11 cellular contexts compared by ENCODE assay signal in the genomic region with DNA sequence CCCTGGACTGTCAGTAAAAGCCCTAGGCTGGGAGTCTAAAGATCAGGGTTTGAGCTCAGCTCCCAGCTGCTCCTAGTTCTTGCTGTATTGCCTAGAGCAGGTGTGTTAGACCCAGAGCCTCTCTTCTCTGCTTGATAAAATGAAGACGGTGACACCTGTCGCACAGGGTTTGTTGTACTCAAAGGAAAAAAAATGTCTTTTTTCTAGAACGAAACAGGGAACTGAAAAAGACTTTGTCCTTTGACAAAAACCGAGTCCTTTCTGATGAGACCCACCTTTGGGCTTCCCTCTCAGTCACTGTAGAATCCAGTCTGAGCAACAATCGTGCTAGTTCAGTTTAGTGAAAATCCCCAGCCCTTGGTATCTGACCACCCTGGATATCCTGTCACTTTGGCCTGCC.
DNase-seq lines count a peak whose midpoint lies in the region; ATAC-seq and TF ChIP-seq lines count a peak whose summit lies in the region.
"Had no signal": no experiment of that assay in that cellular context is flagged by ENCODE, and none has a peak within 500 bp of the region (broad histone marks: within the 10 kb centered on the region; RNA-seq: fewer than 3 reads in every experiment).

No MANE protein-coding gene starts in this region.

- peak; percentile 11 for DNase-seq in transverse colon
- no peak for DNase-seq in iPS-NIHi7 (ENCODE audit: extremely low spot score)
- DNase-seq in SW480 (ENCODE audit: low spot score), result no peak
- DNase-seq in DMS 273 treated with DMSO at 0.1 percent for 48 hours (lab: John Stamatoyannopoulos, UW), result no peak
- DNase-seq: NCI-H2171; stimulated activated CD4-positive, alpha-beta T cell treated with anti-CD3 and anti-CD28 coated beads, Interleukin-2, amount 100 ng/mL, for 48 hours; T-helper 9 cell had no signal

- intact Hi-C loops in transverse colon (cut with DNase I; ENCODE audit: low total_unique reads), result no loop called here

- peaks cover 0 to 3% (median 0%) of the 10 kb centered on the region in 4 donors for H3K36me3 ChIP-seq in transverse colon

- TF ChIP-seq EP300 in transverse colon (IDR thresholded peaks at IDR 0.05; ENCODE audit: low read depth), result no peak

- 79 to 86% methylated on average over 2 to 5 of the region's 5 CpGs for WGBS in transverse colon (ENCODE audit: low coverage in 1 of 2), 2 donors

- no peaks in the 10 kb centered on the region for H3K9me3 ChIP-seq in transverse colon

- H3K27me3 ChIP-seq in transverse colon, result no peaks in the 10 kb centered on the region

- H3K4me1 ChIP-seq in transverse colon, result no peaks in the 10 kb centered on the region

- peak; percentile 47 for ATAC-seq in GM19035 (IDR thresholded peaks at IDR 0.05; ENCODE audit: unreplicated experiment)
- peak; percentile 65 for ATAC-seq in GM21786 (IDR thresholded peaks at IDR 0.05; ENCODE audit: unreplicated experiment)
- ATAC-seq in HG03135 (IDR thresholded peaks at IDR 0.05; ENCODE audit: unreplicated experiment), result peak; percentile 71
- ATAC-seq: activated naive CD4-positive, alpha-beta T cell treated with anti-CD3 and anti-CD28 coated beads, Interleukin-2, amount 50 U/mL, for 72 hours had no signal

- no peak for TF ChIP-seq CTCF in transverse colon (IDR thresholded peaks at IDR 0.05)

- in situ Hi-C loops in transverse colon (cut with MboI; ENCODE audit: low pct_ligation_motif_present in 1 of 4, low pct_unique_long_range_greater_than_20kb in 1 of 4, low sequenced_read_pairs in 3 of 4), result loop anchor here in 2 of 4 donors (5.0 to 25.0 kb wide), 3 partner anchors 192 to 500 kb away; no protein-coding TSS in a partner anchor

- no peak overlapping the region for H3K4me3 ChIP-seq in transverse colon

- TF ChIP-seq POLR2A in transverse colon (IDR thresholded peaks at IDR 0.05), result no peak

- no peak overlapping the region for H3K27ac ChIP-seq in transverse colon
